1 cellular context compared by ENCODE assay signal in the genomic region with DNA sequence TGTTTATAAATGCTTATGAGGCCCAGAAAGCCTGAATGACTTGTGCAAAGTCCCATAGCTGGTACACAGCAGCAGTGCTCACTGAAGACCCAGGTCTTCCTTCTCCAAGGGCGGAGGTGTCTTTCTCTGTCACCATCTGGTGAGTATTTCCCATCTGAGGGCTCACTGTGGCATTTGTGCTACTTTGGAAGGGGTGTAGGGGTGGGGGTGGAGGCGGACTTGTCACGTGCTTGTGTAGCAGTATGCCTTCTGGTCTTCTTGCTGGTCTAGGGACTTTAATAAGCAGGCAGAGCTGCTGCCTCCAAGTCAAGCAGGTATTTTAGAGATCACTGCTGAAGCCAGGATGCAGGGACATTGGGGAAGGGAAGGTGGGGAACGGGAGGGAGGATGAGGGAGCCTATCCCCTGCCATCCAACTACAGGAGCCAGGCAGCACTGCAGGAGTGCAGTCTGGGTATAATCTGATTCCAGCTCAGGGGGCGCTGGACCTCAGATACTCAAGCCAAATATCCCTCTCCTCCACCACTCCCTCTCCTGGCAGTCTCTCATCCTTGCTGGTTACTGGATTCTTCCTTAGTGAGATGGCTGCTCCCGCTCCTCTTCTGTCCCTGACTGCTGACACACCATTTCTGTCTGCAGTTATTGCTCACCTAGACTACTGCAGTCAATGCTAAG.
A peak's percentile ranks its signal among the peaks of the same experiment; 100 is the strongest.
TF ChIP-seq lines count a peak whose summit lies in the region.

No MANE protein-coding gene starts in this region.

TF ChIP-seq in A549, 52 proteins besides CTCF, POLR2A, EP300 and RAD21 (continued from another document):
- peak; percentile 56 for TF ChIP-seq SMC3 (IDR thresholded peaks at IDR 0.05)
TF ChIP-seq in A549: peak in this region for 2.
